Comparison of ENCODE assay signal across 19 cellular contexts in the genomic region with DNA sequence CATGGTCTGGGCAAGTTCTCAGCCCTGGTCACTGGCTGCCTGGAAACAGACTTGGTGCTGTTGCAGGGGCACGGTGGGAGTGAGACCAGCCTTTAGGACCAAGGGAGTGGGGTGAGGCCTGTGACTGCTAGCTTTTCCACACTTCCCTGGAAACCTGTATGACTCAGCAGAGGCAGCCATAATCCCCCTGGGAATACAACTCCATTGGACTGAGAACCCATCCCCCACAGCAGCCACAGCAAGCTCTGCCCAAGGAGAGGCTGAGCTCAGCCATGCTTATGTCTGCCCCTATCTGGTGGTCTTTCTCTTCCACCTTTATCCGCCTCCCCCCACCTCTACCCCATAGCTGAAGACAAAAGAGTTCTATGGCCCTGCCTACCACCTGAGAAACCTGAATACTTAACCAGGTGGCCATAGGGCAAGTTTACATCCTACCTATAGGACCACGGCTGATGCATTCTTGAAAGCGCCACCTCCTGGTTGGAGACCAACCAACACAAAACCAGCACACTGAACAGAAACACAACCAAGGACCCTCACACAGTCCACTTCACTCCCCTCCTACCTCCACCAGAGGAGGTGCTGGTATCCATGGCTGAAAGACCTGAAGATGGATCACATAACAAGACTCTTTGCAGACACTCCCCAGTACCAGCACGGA.
"Had no signal": no experiment of that assay in that cellular context is flagged by ENCODE, and none has a peak within 500 bp of the region (broad histone marks: within the 10 kb centered on the region; RNA-seq: fewer than 3 reads in every experiment).

No MANE protein-coding gene starts in this region.

- H3K4me1 ChIP-seq: stomach, testis, upper lobe of right lung had no signal

- FAIRE-seq: TTC549 had no signal

- H3K27ac ChIP-seq: coronary artery, stomach, testis, upper lobe of right lung had no signal

- DNase-seq: activated CD4-positive, alpha-beta T cell treated with anti-CD3 and anti-CD28 coated beads, Interleukin-2, amount 10 ng/mL, durations not matched to agents 24 days and 14 days; activated CD4-positive, CD25-positive, alpha-beta regulatory T cell; activated naive CD8-positive, alpha-beta T cell treated with anti-CD3 and anti-CD28 coated beads for 36 hours; foreskin fibroblast; hippocampal formation; kidney glomerular epithelial cell; left ventricle myocardium superior; mesenchymal stem cell; natural killer cell; stimulated activated CD4-positive, alpha-beta T cell treated with anti-CD3 and anti-CD28 coated beads, Interleukin-12 subunit alpha, Interleukin-12 subunit beta, amount 100 ng/mL, for 4 hours; stimulated activated CD4-positive, alpha-beta T cell treated with anti-CD3 and anti-CD28 coated beads, Interleukin-2, amount 100 ng/mL, for 24 hours; stomach; testis; upper lobe of right lung had no signal

- H3K36me3 Mint-ChIP-seq: activated naive CD8-positive, alpha-beta T cell treated with anti-CD3 and anti-CD28 coated beads for 36 hours; brain; natural killer cell had no signal

- H3K36me3 ChIP-seq: stomach, upper lobe of right lung had no signal

- H3K27me3 ChIP-seq: stomach, testis, upper lobe of right lung had no signal

- H3K4me3 ChIP-seq: coronary artery, stomach, testis, upper lobe of right lung had no signal

- H3K27ac Mint-ChIP-seq: activated CD4-positive, alpha-beta T cell treated with anti-CD3 and anti-CD28 coated beads, Interleukin-2, amount 10 ng/mL, durations not matched to agents 24 days and 14 days; activated naive CD8-positive, alpha-beta T cell treated with anti-CD3 and anti-CD28 coated beads for 36 hours; activated T-helper 1 cell treated with anti-CD3 and anti-CD28 coated beads, Interleukin-12 subunit alpha, Interleukin-12 subunit beta, Interleukin-2, Interleukin-4 antibody, amounts not matched to agents 30 ng/mL and 10 ng/mL and 1 ng/mL, durations not matched to agents 14 hours and 24 hours and 36 hours; brain; natural killer cell had no signal

- H3K9me3 ChIP-seq: testis, upper lobe of right lung had no signal

- ATAC-seq: left ventricle myocardium superior, natural killer cell, upper lobe of right lung had no signal

- H3K4me1 Mint-ChIP-seq: activated CD4-positive, alpha-beta T cell treated with anti-CD3 and anti-CD28 coated beads, Interleukin-2, amount 10 ng/mL, durations not matched to agents 24 days and 14 days; activated naive CD8-positive, alpha-beta T cell treated with anti-CD3 and anti-CD28 coated beads for 36 hours; brain; central memory CD8-positive, alpha-beta T cell; natural killer cell had no signal

- H3K4me3 Mint-ChIP-seq: activated CD4-positive, alpha-beta T cell treated with anti-CD3 and anti-CD28 coated beads, Interleukin-2, amount 10 ng/mL, durations not matched to agents 24 days and 14 days; activated naive CD8-positive, alpha-beta T cell treated with anti-CD3 and anti-CD28 coated beads for 36 hours; activated T-helper 1 cell treated with anti-CD3 and anti-CD28 coated beads, Interleukin-12 subunit alpha, Interleukin-12 subunit beta, Interleukin-2, Interleukin-4 antibody, amounts not matched to agents 30 ng/mL and 10 ng/mL and 1 ng/mL, durations not matched to agents 14 hours and 24 hours and 36 hours; brain; central memory CD8-positive, alpha-beta T cell; natural killer cell had no signal

- H3K27me3 Mint-ChIP-seq: activated CD4-positive, alpha-beta T cell treated with anti-CD3 and anti-CD28 coated beads, Interleukin-2, amount 10 ng/mL, durations not matched to agents 24 days and 14 days; activated naive CD8-positive, alpha-beta T cell treated with anti-CD3 and anti-CD28 coated beads for 36 hours; central memory CD8-positive, alpha-beta T cell had no signal
